ENCODE assay signal across 14 cellular contexts in genomic region chr15:70936326-70936725, GRCh38. TPM values are rescaled to one million over a fixed set of nuclear protein-coding genes. Genes with fewer than 3 reads are reported as not detected.
DNase-seq lines count a peak whose midpoint lies in the region; ATAC-seq and TF ChIP-seq lines count a peak whose summit lies in the region.
"Had no signal": no experiment of that assay in that cellular context is flagged by ENCODE, and none has a peak within 500 bp of the region (broad histone marks: within the 10 kb centered on the region; RNA-seq: fewer than 3 reads in every experiment).

No MANE protein-coding gene starts in this region.

- H3K4me3 ChIP-seq in retinal pigment epithelial cell (ENCODE audit: low read length) = no peak overlapping the region
- H3K4me3 ChIP-seq: gastrocnemius medialis, GM12878, MG63 had no signal

- ATAC-seq in foreskin keratinocyte = no peak
- ATAC-seq: gastrocnemius medialis, GM12878, left colon had no signal

- H3K4me1 ChIP-seq in foreskin keratinocyte = peaks cover 5% of the 10 kb centered on the region
- H3K4me1 ChIP-seq: gastrocnemius medialis had no signal

- TF ChIP-seq CTCF in retinal pigment epithelial cell (conservative IDR thresholded peaks at IDR 0.05; ENCODE audit: low read depth, low read length) (no peak), GM10266 (IDR thresholded peaks at IDR 0.05; ENCODE audit: control insufficient read depth, insufficient read depth, low read depth, missing control alignments) (no peak), foreskin keratinocyte (conservative IDR thresholded peaks at IDR 0.05) (no peak)

- DNase-seq in NCI-H2196 (lab: John Stamatoyannopoulos, UW; ENCODE audit: unreplicated experiment) (peak; percentile 37), NCI-H2196 treated with DMSO at 0.1 percent for 48 hours (lab: John Stamatoyannopoulos, UW; ENCODE audit: unreplicated experiment) (no peak), NCI-H510A (lab: John Stamatoyannopoulos, UW) (peak; percentile 41), cerebellum (ENCODE audit: low spot score) (peak; percentile 60), retinal pigment epithelial cell (ENCODE audit: low read depth) (peak; percentile 34), GM10266 (ENCODE audit: extremely low spot score) (no peak), foreskin keratinocyte (no peak)
- DNase-seq in stimulated activated CD4-positive, alpha-beta T cell treated with anti-CD3 and anti-CD28 coated beads, Interleukin-15, amount 100 ng/mL, for 24 hours = no peak
- DNase-seq: activated naive CD8-positive, alpha-beta T cell treated with anti-CD3 and anti-CD28 coated beads, Interleukin-2, amount 10 ng/mL, durations not matched to agents 7 days and 5 days; dermis blood vessel endothelial cell; gastrocnemius medialis; left colon; MG63 had no signal

- H3K27me3 ChIP-seq in foreskin keratinocyte = no peaks in the 10 kb centered on the region
- H3K27me3 ChIP-seq: gastrocnemius medialis, MG63 had no signal

- no peak overlapping the region for H3K27ac ChIP-seq in foreskin keratinocyte
- H3K27ac ChIP-seq: gastrocnemius medialis had no signal

RNA-seq across cellular contexts. Expression of gene LRRC49, which starts 43.7 kb away (rescaled TPM):
- total RNA-seq in cerebellum (106 TPM), foreskin keratinocyte (11.0 and 11.8 TPM in 2 replicates)
- polyA plus RNA-seq in foreskin keratinocyte = 7.9 and 8.6 TPM in 2 replicates
- total RNA-seq: activated naive CD8-positive, alpha-beta T cell treated with anti-CD3 and anti-CD28 coated beads, Interleukin-2, amount 10 ng/mL, durations not matched to agents 7 days and 5 days had no signal

RNA-seq across cellular contexts. Expression of gene THAP10, which starts 44.1 kb away (rescaled TPM):
- total RNA-seq in cerebellum (5.1 TPM), foreskin keratinocyte (3.1 and 3.7 TPM in 2 replicates)
- 2.0 and 2.8 TPM in 2 replicates for polyA plus RNA-seq in foreskin keratinocyte
- total RNA-seq: activated naive CD8-positive, alpha-beta T cell treated with anti-CD3 and anti-CD28 coated beads, Interleukin-2, amount 10 ng/mL, durations not matched to agents 7 days and 5 days had no signal

Comparison
In these comparisons a context has a peak if more than half of its experiments do, and no peak if none do; other contexts are left out.
1. DNase-seq: peak in NCI-H2196 (single experiment), NCI-H510A (single experiment), cerebellum (single experiment) and retinal pigment epithelial cell (single experiment); none in NCI-H2196 treated with DMSO at 0.1 percent for 48 hours (single experiment), GM10266 (single experiment), stimulated activated CD4-positive, alpha-beta T cell treated with anti-CD3 and anti-CD28 coated beads, Interleukin-15, amount 100 ng/mL, for 24 hours (single experiment) and foreskin keratinocyte (0 of 2).